Comparison of ENCODE assay signal across 8 cellular contexts in the genomic region with DNA sequence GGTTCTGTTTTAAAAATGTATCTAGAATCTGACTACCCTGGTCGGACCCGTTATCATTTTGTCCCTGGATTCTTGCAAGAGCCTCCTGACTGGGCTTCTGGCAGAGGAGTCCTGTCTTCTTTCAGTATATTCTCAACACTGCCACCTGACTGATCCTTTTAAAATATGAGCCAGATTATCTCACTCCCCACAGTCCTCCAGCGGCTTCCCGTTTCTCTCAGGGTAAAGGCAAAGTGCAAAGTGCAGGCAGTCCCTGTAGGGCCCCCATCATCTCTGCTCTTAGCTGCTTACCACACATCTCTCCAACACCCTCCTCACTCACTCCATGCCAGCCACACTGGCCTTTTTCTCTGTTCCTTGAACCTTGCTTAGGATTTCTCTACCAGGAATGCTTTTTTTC. TPM values are rescaled to one million over a fixed set of nuclear protein-coding genes. Genes with fewer than 3 reads are reported as not detected.
DNase-seq lines count a peak whose midpoint lies in the region; TF ChIP-seq lines count a peak whose summit lies in the region.

No MANE protein-coding gene starts in this region.

- TF ChIP-seq CTCF in fibroblast of mammary gland (conservative IDR thresholded peaks at IDR 0.05; ENCODE audit: control insufficient read depth, insufficient read depth, low read depth, low read length), result no peak

- in situ Hi-C loops in G401 (cut with HindIII; ENCODE audit: low sequenced_read_pairs), result no loop called here

- peak; percentile 66 for DNase-seq in G401 (ENCODE audit: low spot score)
- peak; percentile 53 for DNase-seq in SKM-1 treated with dmso at 0.1 percent for 144 hours (lab: John Stamatoyannopoulos, UW; ENCODE audit: unreplicated experiment)
- peak; percentile 59 for DNase-seq in fibroblast of mammary gland (ENCODE audit: low read depth)
- peak; percentile 54 for DNase-seq in pons (ENCODE audit: low spot score)
- DNase-seq in NAMALWA (ENCODE audit: low spot score), result no peak
- no peak for DNase-seq in DMS153 treated with DMSO at 0.1 percent for 48 hours (lab: John Stamatoyannopoulos, UW; ENCODE audit: unreplicated experiment)
- no peak for DNase-seq in T-helper 9 cell
- DNase-seq in activated effector memory CD4-positive, alpha-beta T cell treated with Interleukin-2 at 50 U/mL for 16 hours, result no peak

- no peak overlapping the region for H3K4me3 ChIP-seq in fibroblast of mammary gland (ENCODE audit: control insufficient read depth, low read depth, low read length)

RNA-seq across cellular contexts. Expression of gene CRTC3, which starts 28.5 kb away (rescaled TPM):
- 5.9 and 7.4 TPM in 2 replicates for total RNA-seq in G401 (2014; rRNA removed; shearing (Covaris generic))

Comparison
In these comparisons a context has a peak if more than half of its experiments do, and no peak if none do; other contexts are left out.
1. DNase-seq: peak in G401 (single experiment), SKM-1 treated with dmso at 0.1 percent for 144 hours (single experiment), fibroblast of mammary gland (single experiment) and pons (single experiment); none in NAMALWA (single experiment), DMS153 treated with DMSO at 0.1 percent for 48 hours (single experiment), T-helper 9 cell (single experiment) and activated effector memory CD4-positive, alpha-beta T cell treated with Interleukin-2 at 50 U/mL for 16 hours (single experiment).